ENCODE assay signal across 1 cellular context in genomic region chr5:217860-218456, GRCh38.
A peak's percentile ranks its signal among the peaks of the same experiment; 100 is the strongest.
TF ChIP-seq lines count a peak whose summit lies in the region.

Gene CCDC127, minus strand, starts transcription at chr5:218153. Its CDS starts 1,304 bp downstream, at chr5:216849.
Gene SDHA, plus strand, starts transcription at chr5:218320. Its CDS starts 36 bp downstream, at chr5:218356.

TF ChIP-seq in K562, 482 proteins besides CTCF, POLR2A, EP300 and RAD21 (continued from another document and continues in another):
- TF ChIP-seq ZNF518B (CRISPR knock-in tag; IDR thresholded peaks at IDR 0.05) (no peak), CREBBP (IDR thresholded peaks at IDR 0.05; ENCODE audit: low read depth, low read length) (no peak), USF1 (CRISPR knock-in tag; IDR thresholded peaks at IDR 0.05) (no peak), BRD9 (IDR thresholded peaks at IDR 0.05; ENCODE audit: low read depth, partially characterized antibody) (no peak), ZNF57 (CRISPR knock-in tag; IDR thresholded peaks at IDR 0.05) (no peak), ZNF778 (CRISPR knock-in tag; IDR thresholded peaks at IDR 0.05) (no peak), ZSCAN29 (IDR thresholded peaks at IDR 0.05) (no peak), BRD4 (IDR thresholded peaks at IDR 0.05) (no peak), NFE2L1 (tag; IDR thresholded peaks at IDR 0.05; ENCODE audit: borderline replicate concordance, low read depth) (no peak), SMAD3 (CRISPR knock-in tag; conservative IDR thresholded peaks at IDR 0.05) (peak; percentile 51; the same call in 1 of the 2 replicates), CREB3L1 (IDR thresholded peaks at IDR 0.05; ENCODE audit: borderline replicate concordance, low read depth) (peak; percentile 55; the same call in 1 of the 2 replicates), ZNF583 (CRISPR knock-in tag; IDR thresholded peaks at IDR 0.05) (peak; percentile 53; the same call in 1 of the 2 replicates), ZNF280B (CRISPR knock-in tag; IDR thresholded peaks at IDR 0.05) (no peak), ZKSCAN8 (CRISPR knock-in tag; IDR thresholded peaks at IDR 0.05) (no peak), NCOR1 (IDR thresholded peaks at IDR 0.05) (no peak), TAF9B (IDR thresholded peaks at IDR 0.05; ENCODE audit: partially characterized antibody) (no peak), CBX3 (IDR thresholded peaks at IDR 0.05; ENCODE audit: borderline replicate concordance in 1 of 2, low read length in 2 of 2) (no peak), TBL1XR1 (IDR thresholded peaks at IDR 0.05; ENCODE audit: low read length in 2 of 2) (no peak), DMBX1 (CRISPR knock-in tag; IDR thresholded peaks at IDR 0.05; ENCODE audit: borderline replicate concordance) (0 out of 2 replicates have a peak, but pooled peaks have one; percentile 37), SMARCC2 (IDR thresholded peaks at IDR 0.05; ENCODE audit: low read depth) (no peak), ZNF764 (CRISPR knock-in tag; IDR thresholded peaks at IDR 0.05; ENCODE audit: low read depth) (no peak), SFPQ (IDR thresholded peaks at IDR 0.05; ENCODE audit: low read depth, low read length) (no peak), CREB5 (CRISPR knock-in tag; IDR thresholded peaks at IDR 0.05) (no peak), POLR2H (tag; IDR thresholded peaks at IDR 0.05; ENCODE audit: low read depth) (no peak; the same call in 1 of the 2 replicates), BCL6 (CRISPR knock-in tag; IDR thresholded peaks at IDR 0.05) (no peak), SMARCA4 (IDR thresholded peaks at IDR 0.05) (no peak), GTF2E2 (tag; IDR thresholded peaks at IDR 0.05) (no peak), NR3C1 (CRISPR knock-in tag; IDR thresholded peaks at IDR 0.05) (no peak), ZBTB7A (IDR thresholded peaks at IDR 0.05; ENCODE audit: borderline replicate concordance, control insufficient read depth, low read depth, low read length) (no peak; the same call in 1 of the 2 replicates), CLOCK (CRISPR knock-in tag; IDR thresholded peaks at IDR 0.05; ENCODE audit: borderline replicate concordance) (no peak), ZNF551 (CRISPR knock-in tag; IDR thresholded peaks at IDR 0.05) (no peak), MBD2 (IDR thresholded peaks at IDR 0.05; ENCODE audit: borderline replicate concordance, low read depth) (0 out of 2 replicates have a peak, but pooled peaks have one; percentile 38), HOXB6 (CRISPR knock-in tag; IDR thresholded peaks at IDR 0.05; ENCODE audit: borderline replicate concordance) (no peak), GMEB1 (CRISPR knock-in tag; IDR thresholded peaks at IDR 0.05) (0 out of 2 replicates have a peak, but pooled peaks have one; percentile 30), GATA2 (CRISPR knock-in tag; IDR thresholded peaks at IDR 0.05) (no peak), POLR2B (IDR thresholded peaks at IDR 0.05; ENCODE audit: low read depth, partially characterized antibody) (peak; percentile 99), ZNF766 (CRISPR knock-in tag; conservative IDR thresholded peaks at IDR 0.05) (no peak), ZBTB9 (CRISPR knock-in tag; IDR thresholded peaks at IDR 0.05) (0 out of 2 replicates have a peak, but pooled peaks have one; percentile 38), CBX5 (IDR thresholded peaks at IDR 0.05; ENCODE audit: borderline replicate concordance, low read depth) (no peak), MCM5 (IDR thresholded peaks at IDR 0.05; ENCODE audit: low read depth) (no peak), ZBTB34 (CRISPR knock-in tag; IDR thresholded peaks at IDR 0.05) (no peak), CREM (IDR thresholded peaks at IDR 0.05; ENCODE audit: low read depth) (no peak), PKNOX1 (IDR thresholded peaks at IDR 0.05) (no peak), POLR2G (IDR thresholded peaks at IDR 0.05; ENCODE audit: low read depth, low read length) (peak; percentile 91)
